9 cellular contexts compared by ENCODE assay signal in the genomic region with DNA sequence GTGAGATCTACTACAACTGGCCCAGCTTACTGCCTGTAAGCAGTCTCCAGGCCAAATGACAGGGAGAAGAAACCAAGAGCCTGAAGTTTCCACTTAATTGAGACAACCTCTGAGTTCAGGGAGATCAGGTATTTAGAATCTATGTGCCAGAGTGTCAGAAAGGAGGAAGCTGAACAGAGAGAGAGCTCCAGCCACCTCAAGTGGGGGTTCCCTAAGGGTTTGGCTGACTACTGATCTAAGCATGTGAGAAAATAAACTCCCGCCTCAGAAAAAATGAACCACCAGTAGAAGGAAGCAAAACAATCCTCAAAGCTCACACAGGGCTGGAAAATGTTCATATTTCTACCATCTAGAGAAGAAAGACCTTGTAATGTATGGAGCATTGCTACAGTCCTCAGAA. TPM values are rescaled to one million over a fixed set of nuclear protein-coding genes. Genes with fewer than 3 reads are reported as not detected.
DNase-seq lines count a peak whose midpoint lies in the region; ATAC-seq and TF ChIP-seq lines count a peak whose summit lies in the region.
"Had no signal": no experiment of that assay in that cellular context is flagged by ENCODE, and none has a peak within 500 bp of the region (broad histone marks: within the 10 kb centered on the region; RNA-seq: fewer than 3 reads in every experiment).

No MANE protein-coding gene starts in this region.

- H3K4me1 ChIP-seq in naive thymus-derived CD4-positive, alpha-beta T cell (ENCODE audit: control insufficient read depth in 2 of 2, insufficient read depth in 2 of 2, low read length in 2 of 2): no peaks in the 10 kb centered on the region

- no peak overlapping the region for H3K4me3 ChIP-seq in naive thymus-derived CD4-positive, alpha-beta T cell (ENCODE audit: low read length)
- no peak overlapping the region for H3K4me3 ChIP-seq in coronary artery
- H3K4me3 ChIP-seq: lung had no signal

- TF ChIP-seq CTCF in coronary artery (IDR thresholded peaks at IDR 0.05): no peak

- H3K27me3 Mint-ChIP-seq in T-helper 17 cell: no peaks in the 10 kb centered on the region
- no peaks in the 10 kb centered on the region for H3K27me3 Mint-ChIP-seq in naive thymus-derived CD4-positive, alpha-beta T cell

- H3K4me1 Mint-ChIP-seq in T-helper 17 cell: peaks cover 38% of the 10 kb centered on the region
- H3K4me1 Mint-ChIP-seq in naive thymus-derived CD4-positive, alpha-beta T cell: peaks cover 36 to 79% (median 68%) of the 10 kb centered on the region in 7 donors

- no peak overlapping the region for H3K27ac ChIP-seq in naive thymus-derived CD4-positive, alpha-beta T cell (ENCODE audit: low read depth, low read length)
- H3K27ac ChIP-seq in coronary artery: no peak overlapping the region

- no peaks in the 10 kb centered on the region for H3K36me3 ChIP-seq in naive thymus-derived CD4-positive, alpha-beta T cell (ENCODE audit: control insufficient read depth in 2 of 3, insufficient read depth in 3 of 3, low read length in 3 of 3)

- DNase-seq in SIG-M5 treated with dmso at 0.1 percent for 504 hours (lab: John Stamatoyannopoulos, UW; ENCODE audit: unreplicated experiment): peak; percentile 25
- no peak for DNase-seq in SIG-M5 (lab: John Stamatoyannopoulos, UW)
- DNase-seq in T-helper 17 cell: no peak
- DNase-seq in naive thymus-derived CD4-positive, alpha-beta T cell: peak in 2 of 9 donors; percentile 2 to 19
- no peak for DNase-seq in central memory CD4-positive, alpha-beta T cell
- no peak for DNase-seq in activated CD4-positive, CD25-positive, alpha-beta regulatory T cell (lab: John Stamatoyannopoulos, UW)
- DNase-seq in coronary artery (ENCODE audit: low spot score): no peak

- H3K27me3 ChIP-seq in naive thymus-derived CD4-positive, alpha-beta T cell (ENCODE audit: control insufficient read depth in 2 of 2, insufficient read depth in 2 of 2, low read length in 2 of 2): no peaks in the 10 kb centered on the region

- H3K9me3 Mint-ChIP-seq in naive thymus-derived CD4-positive, alpha-beta T cell: no peaks in the 10 kb centered on the region

- no peak overlapping the region for H3K4me3 Mint-ChIP-seq in T-helper 17 cell
- H3K4me3 Mint-ChIP-seq in naive thymus-derived CD4-positive, alpha-beta T cell: peak overlapping the region in 6 of 10 donors; percentile 24 to 54 (median 36)

- ATAC-seq in HG02938 (IDR thresholded peaks at IDR 0.05; ENCODE audit: unreplicated experiment) (peak; percentile 79), T-helper 17 cell (peak; percentile 67)
- ATAC-seq in naive thymus-derived CD4-positive, alpha-beta T cell: peak; percentile 71

- intact Hi-C loops in naive thymus-derived CD4-positive, alpha-beta T cell (cut with micrococcal nuclease): no loop called here

- CTCF ChIA-PET in naive thymus-derived CD4-positive, alpha-beta T cell (lab: Charles Lee): no interaction called here

- POLR2A ChIA-PET in naive thymus-derived CD4-positive, alpha-beta T cell (lab: Charles Lee): no interaction called here

- H3K36me3 Mint-ChIP-seq in T-helper 17 cell (ENCODE audit: low read depth): no peaks in the 10 kb centered on the region
- peaks cover 0 to 25% (median 8%) of the 10 kb centered on the region in 5 donors for H3K36me3 Mint-ChIP-seq in naive thymus-derived CD4-positive, alpha-beta T cell

- H3K27ac Mint-ChIP-seq in T-helper 17 cell: peak overlapping the region; percentile 66
- peak overlapping the region in 5 of 9 donors; percentile 1 to 80 (median 57) for H3K27ac Mint-ChIP-seq in naive thymus-derived CD4-positive, alpha-beta T cell

- no peaks in the 10 kb centered on the region for H3K9me3 ChIP-seq in T-helper 17 cell (ENCODE audit: control insufficient read depth, low read length, poor library complexity, severe bottlenecking)
- H3K9me3 ChIP-seq in naive thymus-derived CD4-positive, alpha-beta T cell (ENCODE audit: control insufficient read depth in 2 of 3, low read length in 3 of 3): no peaks in the 10 kb centered on the region

RNA-seq across cellular contexts. Expression of a gene that starts 25.0 kb away (rescaled TPM):
- 100 to 1,000 TPM; 137 to 142 TPM for total RNA-seq in T-helper 17 cell
- 100 to 1,000 TPM; 119 to 170 (median 142) TPM for total RNA-seq in naive thymus-derived CD4-positive, alpha-beta T cell
- polyA plus RNA-seq in naive thymus-derived CD4-positive, alpha-beta T cell: 100 to 1,000 TPM; 110 to 127 TPM

RNA-seq across cellular contexts. Expression of a gene that starts 46.6 kb away (rescaled TPM):
- total RNA-seq in T-helper 17 cell: 10 to 100 TPM; 13.3 to 17.9 TPM
- 10 to 100 TPM; 10.4 to 16.6 (median 11.5) TPM for total RNA-seq in naive thymus-derived CD4-positive, alpha-beta T cell
- 1 to 10 TPM; 8.9 to 10.0 TPM for polyA plus RNA-seq in naive thymus-derived CD4-positive, alpha-beta T cell
